Comparison of ENCODE assay signal across 1 cellular context in genomic region chr1:205714906-205715246, GRCh38.
TF ChIP-seq lines count a peak whose summit lies in the region.

No MANE protein-coding gene starts in this region.

TF ChIP-seq in HepG2, 621 proteins besides CTCF, POLR2A, EP300 and RAD21:
- no peak for TF ChIP-seq MLXIP (CRISPR knock-in tag; IDR thresholded peaks at IDR 0.05; ENCODE audit: borderline replicate concordance)
- TF ChIP-seq ZNF572 (CRISPR knock-in tag; IDR thresholded peaks at IDR 0.05): no peak
- TF ChIP-seq HMGA1 (CRISPR knock-in tag; conservative IDR thresholded peaks at IDR 0.05): no peak
- TF ChIP-seq ZNF282 (IDR thresholded peaks at IDR 0.05; ENCODE audit: partially characterized antibody): no peak
- TF ChIP-seq RARA (CRISPR knock-in tag; IDR thresholded peaks at IDR 0.05): no peak
- TF ChIP-seq, protein P1, sequence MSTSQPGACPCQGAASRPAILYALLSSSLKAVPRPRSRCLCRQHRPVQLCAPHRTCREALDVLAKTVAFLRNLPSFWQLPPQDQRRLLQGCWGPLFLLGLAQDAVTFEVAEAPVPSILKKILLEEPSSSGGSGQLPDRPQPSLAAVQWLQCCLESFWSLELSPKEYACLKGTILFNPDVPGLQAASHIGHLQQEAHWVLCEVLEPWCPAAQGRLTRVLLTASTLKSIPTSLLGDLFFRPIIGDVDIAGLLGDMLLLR (CRISPR knock-in tag; IDR thresholded peaks at IDR 0.05): no peak
- no peak for TF ChIP-seq PRMT3 (CRISPR knock-in tag; IDR thresholded peaks at IDR 0.05; ENCODE audit: borderline replicate concordance, low read depth)
